ENCODE assay signal across 9 cellular contexts in genomic region chr1:154954541-154954940, GRCh38. TPM values are rescaled to one million over a fixed set of nuclear protein-coding genes. Genes with fewer than 3 reads are reported as not detected.
DNase-seq lines count a peak whose midpoint lies in the region; ATAC-seq and TF ChIP-seq lines count a peak whose summit lies in the region.
"Had no signal": no experiment of that assay in that cellular context is flagged by ENCODE, and none has a peak within 500 bp of the region (broad histone marks: within the 10 kb centered on the region; RNA-seq: fewer than 3 reads in every experiment).

No MANE protein-coding gene starts in this region.

- ATAC-seq in HG02981 (IDR thresholded peaks at IDR 0.05; ENCODE audit: unreplicated experiment), result no peak
- ATAC-seq: left lobe of liver had no signal

- no peak overlapping the region for H3K9ac ChIP-seq in endodermal cell (ENCODE audit: extremely low read depth, low read length, poor library complexity, severe bottlenecking)

- peak overlapping the region; percentile 87 for H3K27ac ChIP-seq in OCI-LY7 (ENCODE audit: low read depth, low read length, poor library complexity, severe bottlenecking)
- no peak overlapping the region for H3K27ac ChIP-seq in endodermal cell (ENCODE audit: low read depth, low read length)

- CTCF ChIA-PET in OCI-LY7 (lab: Charles Lee; ENCODE audit: unreplicated experiment), result interaction anchor here (1.0 to 3.4 kb wide), 3 partner anchors 10 to 61 kb away, joined by 3 to 13 read pairs (median 11); no protein-coding TSS in a partner anchor

- BruUV-seq in OCI-LY7 (replicated peaks; lab: Mats Ljungman, UMichigan), result no TSS peak

- no peak overlapping the region for H2AFZ ChIP-seq in OCI-LY7 (ENCODE audit: low read length)

- no peaks in the 10 kb centered on the region for H4K20me1 ChIP-seq in OCI-LY7 (ENCODE audit: insufficient read depth, low read length)

- DNase-seq in GM12865 (ENCODE audit: low read depth) (no peak), OCI-LY7 (ENCODE audit: low spot score) (no peak), endodermal cell (no peak), retinal pigment epithelial cell (ENCODE audit: low read depth) (no peak), NCI-H1092 treated with DMSO at 0.1 percent for 48 hours (lab: John Stamatoyannopoulos, UW) (no peak), NCI-H1694 treated with DMSO at 0.1 percent for 48 hours (lab: John Stamatoyannopoulos, UW) (no peak), GM19238 (ENCODE audit: insufficient read length, low spot score) (no peak)

- no peak overlapping the region for H3K27ac Mint-ChIP-seq in endodermal cell

- peaks cover 36% of the 10 kb centered on the region for H3K36me3 ChIP-seq in OCI-LY7 (ENCODE audit: insufficient read depth, low read length)
- H3K36me3 ChIP-seq in endodermal cell (ENCODE audit: control insufficient read depth, insufficient read depth, low read length), result peaks cover 26% of the 10 kb centered on the region

- peak overlapping the region; percentile 85 for H3K4me3 ChIP-seq in GM12865 (ENCODE audit: low read depth, low read length)
- H3K4me3 ChIP-seq in OCI-LY7 (ENCODE audit: low read depth, low read length, poor library complexity, severe bottlenecking), result peak overlapping the region; percentile 72
- H3K4me3 ChIP-seq in endodermal cell (ENCODE audit: low read length), result peak overlapping the region; percentile 94
- H3K4me3 ChIP-seq in retinal pigment epithelial cell (ENCODE audit: low read length), result peak overlapping the region; percentile 77

- H3K4me1 ChIP-seq in OCI-LY7 (ENCODE audit: insufficient read depth, low read length, poor library complexity, severe bottlenecking) (peaks cover 73% of the 10 kb centered on the region), endodermal cell (ENCODE audit: control insufficient read depth, insufficient read depth, low read length) (peaks cover 19% of the 10 kb centered on the region)

- peak overlapping the region; percentile 85 for H3K4me2 ChIP-seq in OCI-LY7 (ENCODE audit: low read length)

- no peaks in the 10 kb centered on the region for H3K9me3 Mint-ChIP-seq in endodermal cell

- peak overlapping the region; percentile 75 for H3K4me3 Mint-ChIP-seq in endodermal cell

- peaks cover 14% of the 10 kb centered on the region for H3K36me3 Mint-ChIP-seq in endodermal cell (ENCODE audit: low read depth)

- intact Hi-C loops in OCI-LY7 (cut with micrococcal nuclease; ENCODE audit: unreplicated experiment), result no loop called here

- H3K9me3 ChIP-seq in OCI-LY7 (ENCODE audit: low read length) (no peaks in the 10 kb centered on the region), endodermal cell (ENCODE audit: control insufficient read depth, low read length) (no peaks in the 10 kb centered on the region)

- 86 to 91% methylated on average over 3 of the region's 3 CpGs for WGBS in endodermal cell (ENCODE audit: insufficient coverage in 1 of 2, insufficient read length in 1 of 2), 2 experiments

- H3K27me3 Mint-ChIP-seq in endodermal cell (ENCODE audit: insufficient read depth), result no peaks in the 10 kb centered on the region

- TF ChIP-seq CTCF in GM12865 (IDR thresholded peaks at IDR 0.05; ENCODE audit: insufficient read depth, low read depth, low read length, missing control alignments) (no peak), OCI-LY7 (conservative IDR thresholded peaks at IDR 0.05; ENCODE audit: low read length) (no peak), endodermal cell (conservative IDR thresholded peaks at IDR 0.05) (no peak), retinal pigment epithelial cell (conservative IDR thresholded peaks at IDR 0.05; ENCODE audit: low read depth, low read length) (no peak)

- POLR2A ChIA-PET in OCI-LY7 (lab: Charles Lee), result interaction anchor here (1.1 kb wide), 1 partner anchor 18 kb away, joined by 3 read pairs; the partner anchor contains the start of gene PMVK

- H3K4me1 Mint-ChIP-seq in endodermal cell, result peaks cover 44% of the 10 kb centered on the region

- H3K27me3 ChIP-seq in endodermal cell (ENCODE audit: control insufficient read depth, insufficient read depth, low read length, poor library complexity, severe bottlenecking), result no peaks in the 10 kb centered on the region

- H3K79me2 ChIP-seq in OCI-LY7 (ENCODE audit: insufficient read depth, low read depth, low read length), result peaks cover 32% of the 10 kb centered on the region; the same call in 1 of the 2 replicates

- no peaks in the 10 kb centered on the region for H3K9me2 ChIP-seq in OCI-LY7 (ENCODE audit: insufficient read depth, low read length)

RNA-seq across cellular contexts. Expression of gene PBXIP1, which starts 1.4 kb away (rescaled TPM):
- total RNA-seq in OCI-LY7 (2014; rRNA removed; shearing (Covaris generic)), result 23.8 and 26.6 TPM in 2 replicates
- total RNA-seq in OCI-LY7 (2022) (37.7 and 39.8 TPM in 2 replicates), endodermal cell (10 to 100 TPM; 42.5 to 61.3 TPM)
- 38.9 TPM for polyA plus RNA-seq in endodermal cell (2013, experiment 1 of 2)
- 39.4 TPM for polyA plus RNA-seq in endodermal cell (2013, experiment 2 of 2)

RNA-seq across cellular contexts. Expression of gene PYGO2, which starts 7.0 kb away (rescaled TPM):
- total RNA-seq in OCI-LY7 (2014; rRNA removed; shearing (Covaris generic)), result 36.5 and 44.3 TPM in 2 replicates
- total RNA-seq in OCI-LY7 (2022), result 47.3 and 53.1 TPM in 2 replicates
- 10 to 100 TPM; 33.4 to 40.4 TPM for total RNA-seq in endodermal cell
- polyA plus RNA-seq in endodermal cell (2013, experiment 1 of 2), result 35.0 TPM
- 32.2 TPM for polyA plus RNA-seq in endodermal cell (2013, experiment 2 of 2)

RNA-seq across cellular contexts. Expression of gene SHC1, which starts 16.0 kb away (rescaled TPM):
- total RNA-seq in OCI-LY7 (2014; rRNA removed; shearing (Covaris generic)), result 31.4 and 37.6 TPM in 2 replicates
- 77.4 and 84.0 TPM in 2 replicates for total RNA-seq in OCI-LY7 (2022)
- 100 to 1,000 TPM; 157 to 231 TPM for total RNA-seq in endodermal cell
- 134 TPM for polyA plus RNA-seq in endodermal cell (2013, experiment 1 of 2)
- 135 TPM for polyA plus RNA-seq in endodermal cell (2013, experiment 2 of 2)

RNA-seq across cellular contexts. Expression of gene PMVK, which starts 18.0 kb away (rescaled TPM):
- 16.3 and 19.1 TPM in 2 replicates for total RNA-seq in OCI-LY7 (2014; rRNA removed; shearing (Covaris generic))
- total RNA-seq in OCI-LY7 (2022) (45.9 and 54.0 TPM in 2 replicates), endodermal cell (10 to 100 TPM; 16.0 to 16.4 TPM)
- 28.1 TPM for polyA plus RNA-seq in endodermal cell (2013, experiment 1 of 2)
- 27.0 TPM for polyA plus RNA-seq in endodermal cell (2013, experiment 2 of 2)

RNA-seq across cellular contexts. Expression of gene CKS1B, which starts 19.9 kb away (rescaled TPM):
- 149 and 204 TPM in 2 replicates for total RNA-seq in OCI-LY7 (2014; rRNA removed; shearing (Covaris generic))
- 230 and 260 TPM in 2 replicates for total RNA-seq in OCI-LY7 (2022)
- 100 to 1,000 TPM; 145 to 229 TPM for total RNA-seq in endodermal cell
- polyA plus RNA-seq in endodermal cell (2013, experiment 1 of 2), result 355 TPM
- polyA plus RNA-seq in endodermal cell (2013, experiment 2 of 2), result 371 TPM
